Comparison of ENCODE assay signal across 8 cellular contexts in the genomic region with DNA sequence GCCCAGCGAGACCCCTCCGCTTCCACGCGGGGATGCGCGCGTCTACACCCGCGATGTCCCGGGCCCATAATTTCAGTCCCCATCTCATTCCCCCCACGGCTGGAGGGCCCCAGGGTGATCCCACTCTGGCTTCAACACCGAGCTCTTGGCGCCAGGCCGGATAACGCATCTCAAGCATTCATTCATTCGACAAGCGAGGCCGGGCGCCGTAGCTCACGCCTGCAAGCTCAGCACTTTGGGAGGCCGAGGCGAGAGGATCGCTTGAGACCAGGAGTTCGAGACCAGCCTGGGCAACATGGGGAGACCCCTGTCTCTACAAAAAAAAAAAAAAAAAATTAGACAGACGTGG. TPM values are rescaled to one million over a fixed set of nuclear protein-coding genes. Genes with fewer than 3 reads are reported as not detected.
A peak's percentile ranks its signal among the peaks of the same experiment; 100 is the strongest.
DNase-seq lines count a peak whose midpoint lies in the region; ATAC-seq and TF ChIP-seq lines count a peak whose summit lies in the region.

No MANE protein-coding gene starts in this region.

- no peaks in the 10 kb centered on the region for H3K79me1 ChIP-seq in mesendoderm (ENCODE audit: low read length)

- peaks cover 2% of the 10 kb centered on the region for H3K27me3 Mint-ChIP-seq in chondrocyte (ENCODE audit: low read depth)

- H4K5ac ChIP-seq in mesendoderm (ENCODE audit: low read length) = no peak overlapping the region

- no peak for DNase-seq in breast epithelium (ENCODE audit: low spot score in 2 of 2)
- DNase-seq in mesendoderm = no peak
- no peak for DNase-seq in chondrocyte (ENCODE audit: low spot score)
- DNase-seq in central memory CD4-positive, alpha-beta T cell = no peak
- no peak for DNase-seq in stimulated activated CD8-positive, alpha-beta memory T cell treated with anti-CD3 and anti-CD28 coated beads, Interleukin-4, amount 100 ng/mL, for 48 hours

- H3K56ac ChIP-seq in mesendoderm (ENCODE audit: low read length) = peak overlapping the region; percentile 94

- peak overlapping the region; percentile 79 for H3K4me2 ChIP-seq in mesendoderm (ENCODE audit: low read length)

- POLR2A ChIA-PET in HEK293 (lab: Yijun Ruan, JAX) = interaction anchor here (0.9 to 2.5 kb wide), 8 partner anchors 10 to 162 kb away, joined by 3 to 26 read pairs (median 4); partner anchors contain the start of genes P2RY11 and PPAN

- no peaks in the 10 kb centered on the region for H3K9me3 ChIP-seq in HEK293 (ENCODE audit: control insufficient read depth, insufficient read depth, low read depth, low read length)
- H3K9me3 ChIP-seq in breast epithelium = no peaks in the 10 kb centered on the region

- H3K18ac ChIP-seq in mesendoderm (ENCODE audit: low read length) = no peak overlapping the region

- ATAC-seq in HG02759 (IDR thresholded peaks at IDR 0.05; ENCODE audit: unreplicated experiment) = no peak

- no peaks in the 10 kb centered on the region for H3K9me3 Mint-ChIP-seq in chondrocyte (ENCODE audit: low read depth)

- no peak overlapping the region for H3K27ac ChIP-seq in ACC112 (ENCODE audit: low read depth, low read length)
- H3K27ac ChIP-seq in HEK293 (ENCODE audit: extremely low read depth, low read depth, low read length) = no peak overlapping the region; the same call in 1 of the 2 replicates
- H3K27ac ChIP-seq in breast epithelium = peak overlapping the region; percentile 36 to 88
- no peak overlapping the region for H3K27ac ChIP-seq in mesendoderm (ENCODE audit: low read depth, low read length)

- H2BK120ac ChIP-seq in mesendoderm (ENCODE audit: low read depth, low read length) = no peak overlapping the region

- TF ChIP-seq CTCF in HEK293 (tag by site-specific recombination; IDR thresholded peaks at IDR 0.05) = no peak
- TF ChIP-seq CTCF in breast epithelium (IDR thresholded peaks at IDR 0.05) = no peak
- TF ChIP-seq CTCF in chondrocyte (IDR thresholded peaks at IDR 0.05) = no peak

- intact Hi-C loops in breast epithelium (cut with DNase I; ENCODE audit: low total_unique reads) = no loop called here

- H3K9ac ChIP-seq in mesendoderm (ENCODE audit: low read length) = peak overlapping the region; percentile 84

- peak overlapping the region; percentile 84 for H4K8ac ChIP-seq in mesendoderm (ENCODE audit: low read depth, low read length)

- H3K36me3 Mint-ChIP-seq in chondrocyte (ENCODE audit: low read depth) = peaks cover 4% of the 10 kb centered on the region

- peak overlapping the region; percentile 40 for H3K4ac ChIP-seq in mesendoderm (ENCODE audit: low read depth, low read length)

- H3K4me1 ChIP-seq in ACC112 (ENCODE audit: control insufficient read depth, insufficient read depth, low read length, unreplicated experiment) = no peaks in the 10 kb centered on the region
- no peaks in the 10 kb centered on the region for H3K4me1 ChIP-seq in HEK293 (ENCODE audit: control insufficient read depth, insufficient read depth, low read length)
- no peaks in the 10 kb centered on the region for H3K4me1 ChIP-seq in breast epithelium
- no peaks in the 10 kb centered on the region for H3K4me1 ChIP-seq in mesendoderm (ENCODE audit: control insufficient read depth, low read depth, low read length)

- H2AK5ac ChIP-seq in mesendoderm (ENCODE audit: low read length) = no peak overlapping the region

- H3K4me3 Mint-ChIP-seq in chondrocyte (ENCODE audit: unreplicated experiment) = no peak overlapping the region

- no CpG with 5 or more reads among the region's 26 CpGs for WGBS in mesendoderm (ENCODE audit: extremely low coverage, insufficient coverage, low lambda C conversion rate)

- H3K27ac Mint-ChIP-seq in chondrocyte (ENCODE audit: unreplicated experiment) = no peak overlapping the region

- H3K27me3 ChIP-seq in ACC112 (ENCODE audit: insufficient read depth, low read length) (no peaks in the 10 kb centered on the region), breast epithelium (no peaks in the 10 kb centered on the region), mesendoderm (ENCODE audit: insufficient read depth, low read length, poor library complexity) (peaks cover 2% of the 10 kb centered on the region)

- H3K4me1 Mint-ChIP-seq in chondrocyte (ENCODE audit: low read depth) = peaks cover 8% of the 10 kb centered on the region

- H2AFZ ChIP-seq in ACC112 (ENCODE audit: low read length, unreplicated experiment) = no peak overlapping the region

- H2BK5ac ChIP-seq in mesendoderm (ENCODE audit: low read length) = no peak overlapping the region

- CTCF ChIA-PET in HEK293 (lab: Yijun Ruan, JAX) = interaction anchor here (0.6 to 2.3 kb wide), 7 partner anchors 13 to 664 kb away, joined by 3 to 15 read pairs (median 5); no protein-coding TSS in a partner anchor

- no peak for TF ChIP-seq POLR2A in breast epithelium (IDR thresholded peaks at IDR 0.05)

- H3K4me3 ChIP-seq in ACC112 (ENCODE audit: low read depth, low read length) (peak overlapping the region; percentile 87), HEK293 (ENCODE audit: low read depth, low read length) (no peak overlapping the region; the same call in 1 of the 2 replicates), breast epithelium (peak overlapping the region; percentile 40 to 79 (median 60)), mesendoderm (ENCODE audit: low read length) (no peak overlapping the region)

- H3K23ac ChIP-seq in mesendoderm (ENCODE audit: low read length) = no peak overlapping the region

- H3K79me2 ChIP-seq in ACC112 (ENCODE audit: control insufficient read depth, insufficient read depth, low read length, unreplicated experiment) = no peaks in the 10 kb centered on the region
- H3K79me2 ChIP-seq in mesendoderm (ENCODE audit: control insufficient read depth, insufficient read depth, low read length) = no peaks in the 10 kb centered on the region

- H3K36me3 ChIP-seq in ACC112 (ENCODE audit: insufficient read depth, low read length) = peaks cover 19% of the 10 kb centered on the region; the same call in 1 of the 2 replicates
- H3K36me3 ChIP-seq in HEK293 (ENCODE audit: control insufficient read depth in 2 of 2, insufficient read depth in 1 of 2, low read length in 2 of 2) = no peaks in the 10 kb centered on the region
- no peaks in the 10 kb centered on the region for H3K36me3 ChIP-seq in breast epithelium
- no peaks in the 10 kb centered on the region for H3K36me3 ChIP-seq in mesendoderm (ENCODE audit: control insufficient read depth, insufficient read depth, low read length)

- no peak overlapping the region for H2BK15ac ChIP-seq in mesendoderm (replicated peaks; ENCODE audit: low read depth)

TF ChIP-seq in HEK293, 187 proteins besides CTCF, POLR2A, EP300 and RAD21 (continues in another document):
- TF ChIP-seq ZFP69B (tag by site-specific recombination; IDR thresholded peaks at IDR 0.05) (0 out of 2 replicates have a peak, but pooled peaks have one; percentile 7), ZSCAN30 (tag by site-specific recombination; IDR thresholded peaks at IDR 0.05) (no peak), ZNF214 (tag by site-specific recombination; IDR thresholded peaks at IDR 0.05; ENCODE audit: borderline replicate concordance) (no peak), TCF7L2 (IDR thresholded peaks at IDR 0.05; ENCODE audit: borderline replicate concordance, low read depth, low read length) (no peak), ZNF629 (tag by site-specific recombination; IDR thresholded peaks at IDR 0.05) (no peak), ZBTB1 (tag by site-specific recombination; IDR thresholded peaks at IDR 0.05) (no peak), GLIS2 (tag by site-specific recombination; IDR thresholded peaks at IDR 0.05) (no peak)
- TF ChIP-seq, protein P1, sequence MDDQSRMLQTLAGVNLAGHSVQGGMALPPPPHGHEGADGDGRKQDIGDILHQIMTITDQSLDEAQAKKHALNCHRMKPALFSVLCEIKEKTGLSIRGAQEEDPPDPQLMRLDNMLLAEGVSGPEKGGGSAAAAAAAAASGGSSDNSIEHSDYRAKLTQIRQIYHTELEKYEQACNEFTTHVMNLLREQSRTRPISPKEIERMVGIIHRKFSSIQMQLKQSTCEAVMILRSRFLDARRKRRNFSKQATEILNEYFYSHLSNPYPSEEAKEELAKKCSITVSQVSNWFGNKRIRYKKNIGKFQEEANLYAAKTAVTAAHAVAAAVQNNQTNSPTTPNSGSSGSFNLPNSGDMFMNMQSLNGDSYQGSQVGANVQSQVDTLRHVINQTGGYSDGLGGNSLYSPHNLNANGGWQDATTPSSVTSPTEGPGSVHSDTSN (CRISPR knock-in tag; IDR thresholded peaks at IDR 0.05) = no peak
- TF ChIP-seq, protein P2, sequence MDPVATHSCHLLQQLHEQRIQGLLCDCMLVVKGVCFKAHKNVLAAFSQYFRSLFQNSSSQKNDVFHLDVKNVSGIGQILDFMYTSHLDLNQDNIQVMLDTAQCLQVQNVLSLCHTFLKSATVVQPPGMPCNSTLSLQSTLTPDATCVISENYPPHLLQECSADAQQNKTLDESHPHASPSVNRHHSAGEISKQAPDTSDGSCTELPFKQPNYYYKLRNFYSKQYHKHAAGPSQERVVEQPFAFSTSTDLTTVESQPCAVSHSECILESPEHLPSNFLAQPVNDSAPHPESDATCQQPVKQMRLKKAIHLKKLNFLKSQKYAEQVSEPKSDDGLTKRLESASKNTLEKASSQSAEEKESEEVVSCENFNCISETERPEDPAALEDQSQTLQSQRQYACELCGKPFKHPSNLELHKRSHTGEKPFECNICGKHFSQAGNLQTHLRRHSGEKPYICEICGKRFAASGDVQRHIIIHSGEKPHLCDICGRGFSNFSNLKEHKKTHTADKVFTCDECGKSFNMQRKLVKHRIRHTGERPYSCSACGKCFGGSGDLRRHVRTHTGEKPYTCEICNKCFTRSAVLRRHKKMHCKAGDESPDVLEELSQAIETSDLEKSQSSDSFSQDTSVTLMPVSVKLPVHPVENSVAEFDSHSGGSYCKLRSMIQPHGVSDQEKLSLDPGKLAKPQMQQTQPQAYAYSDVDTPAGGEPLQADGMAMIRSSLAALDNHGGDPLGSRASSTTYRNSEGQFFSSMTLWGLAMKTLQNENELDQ (tag by site-specific recombination; IDR thresholded peaks at IDR 0.05; ENCODE audit: low read depth) = no peak

RNA-seq across cellular contexts. Expression of gene ANGPTL6, which starts 5.9 kb away (rescaled TPM):
- total RNA-seq in breast epithelium (under 1 TPM in 2 of 3 donors, not detected in 1; 0.29 to 0.33 TPM), chondrocyte (0.45 to 0.46 TPM in 2 of 3 replicates, not detected in the other)
- polyA plus RNA-seq in mesendoderm (2013, experiment 1 of 2) = 0.03 TPM
- 0.07 TPM for polyA plus RNA-seq in mesendoderm (2013, experiment 2 of 2)

RNA-seq across cellular contexts. Expression of gene PPAN, which starts 9.6 kb away (rescaled TPM):
- total RNA-seq in breast epithelium (10 to 100 TPM; 17.1 to 44.2 (median 35.3) TPM), chondrocyte (28.2 to 33.1 TPM (median 31.0 TPM) in 3 replicates)
- 59.7 TPM for polyA plus RNA-seq in mesendoderm (2013, experiment 1 of 2)
- 60.8 TPM for polyA plus RNA-seq in mesendoderm (2013, experiment 2 of 2)

RNA-seq across cellular contexts. Expression of gene SHFL, which starts 10.5 kb away (rescaled TPM):
- total RNA-seq in breast epithelium = 10 to 100 TPM; 26.4 to 47.6 (median 34.1) TPM
- 4.3 TPM for polyA plus RNA-seq in mesendoderm (2013, experiment 1 of 2)
- polyA plus RNA-seq in mesendoderm (2013, experiment 2 of 2) = 4.2 TPM
- 15.8 to 21.8 TPM (median 19.9 TPM) in 3 replicates for total RNA-seq in chondrocyte

RNA-seq across cellular contexts. Expression of gene P2RY11, which starts 14.9 kb away (rescaled TPM):
- total RNA-seq in breast epithelium (1 to 10 TPM; 4.0 to 7.2 (median 4.3) TPM), chondrocyte (9.5 to 13.5 TPM (median 10.4 TPM) in 3 replicates)
- polyA plus RNA-seq in mesendoderm (2013, experiment 1 of 2) = 11.5 TPM
- 11.9 TPM for polyA plus RNA-seq in mesendoderm (2013, experiment 2 of 2)

RNA-seq across cellular contexts. Expression of gene EIF3G, which starts 23.1 kb away (rescaled TPM):
- 100 to 1,000 TPM; 293 to 322 (median 308) TPM for total RNA-seq in breast epithelium
- polyA plus RNA-seq in mesendoderm (2013, experiment 1 of 2) = 193 TPM
- polyA plus RNA-seq in mesendoderm (2013, experiment 2 of 2) = 197 TPM
- 145 to 149 TPM (median 146 TPM) in 3 replicates for total RNA-seq in chondrocyte

Comparison
In these comparisons a context has a peak if more than half of its experiments do, and no peak if none do; other contexts are left out.
1. H3K27ac ChIP-seq: peak in breast epithelium (2 of 2); none in ACC112 (single experiment), HEK293 (single experiment) and mesendoderm (single experiment).
2. H3K4me3 ChIP-seq: peak in ACC112 (single experiment) and breast epithelium (3 of 3); none in HEK293 (single experiment) and mesendoderm (single experiment).